ENCODE assay signal across 1 cellular context in genomic region chr9:122950263-122950662, GRCh38.
TF ChIP-seq lines count a peak whose summit lies in the region.

No MANE protein-coding gene starts in this region.

TF ChIP-seq in HepG2, 621 proteins besides CTCF, POLR2A, EP300 and RAD21:
- TF ChIP-seq FOXK1 (CRISPR knock-in tag; IDR thresholded peaks at IDR 0.05; ENCODE audit: borderline replicate concordance, low read depth) (no peak), MAFK (conservative IDR thresholded peaks at IDR 0.05 in 1 of 2, IDR thresholded peaks at IDR 0.05 in 1 of 2; ENCODE audit: low read length in 2 of 2) (peak; percentile 47 to 63; a peak in 3 of 4 replicates), PRPF4 (IDR thresholded peaks at IDR 0.05; ENCODE audit: low read depth, low read length, poor library complexity, severe bottlenecking) (no peak), DZIP1 (CRISPR knock-in tag; IDR thresholded peaks at IDR 0.05) (no peak), MAFF (IDR thresholded peaks at IDR 0.05; ENCODE audit: low read depth, low read length) (peak; percentile 46; the same call in 1 of the 2 replicates)
